12 cellular contexts compared by ENCODE assay signal in genomic region chr6:137728386-137729349, GRCh38.
DNase-seq lines count a peak whose midpoint lies in the region; ATAC-seq, FAIRE-seq and TF ChIP-seq lines count a peak whose summit lies in the region.
"Had no signal": no experiment of that assay in that cellular context is flagged by ENCODE, and none has a peak within 500 bp of the region (broad histone marks: within the 10 kb centered on the region; RNA-seq: fewer than 3 reads in every experiment).

No MANE protein-coding gene starts in this region.

- H3K4me1 Mint-ChIP-seq in astrocyte (ENCODE audit: low read depth, unreplicated experiment) (peaks cover 10% of the 10 kb centered on the region), nephron progenitor cell (peaks cover 7% of the 10 kb centered on the region)
- no peaks in the 10 kb centered on the region for H3K4me1 Mint-ChIP-seq in activated CD4-positive, alpha-beta memory T cell treated with anti-CD3 and anti-CD28 coated beads for 36 hours (ENCODE audit: low read depth)
- H3K4me1 Mint-ChIP-seq: GM23338 had no signal

- peak overlapping the region; percentile 36 for H2AFZ ChIP-seq in astrocyte (ENCODE audit: low read depth, low read length)
- H2AFZ ChIP-seq: GM23338 had no signal

- no peaks in the 10 kb centered on the region for H4K20me1 ChIP-seq in astrocyte (ENCODE audit: insufficient read depth, low read length)

- H3K4me1 ChIP-seq in astrocyte (ENCODE audit: insufficient read depth, low read length) = peaks cover 12% of the 10 kb centered on the region

- ATAC-seq in left cardiac atrium (peak; percentile 76 to 88), HG03354 (IDR thresholded peaks at IDR 0.05; ENCODE audit: poor library complexity, severe bottlenecking, unreplicated experiment) (no peak)
- ATAC-seq: GM23338; stimulated activated naive B cell treated with anti-CD40 and anti-IgM and Interleukin-4, amounts not matched to agents 10 μg/mL and 1 μg/mL and 100 μg/mL, for 72 hours had no signal

- no peaks in the 10 kb centered on the region for H3K36me3 ChIP-seq in astrocyte (ENCODE audit: insufficient read depth, low read length)

- peak; percentile 78 for DNase-seq in HCEC 1CT
- DNase-seq in astrocyte (ENCODE audit: low read depth) = peak; percentile 78
- peak; percentile 57 for DNase-seq in left cardiac atrium
- no peak for DNase-seq in HK-2 (ENCODE audit: unreplicated experiment)
- no peak for DNase-seq in activated CD4-positive, alpha-beta memory T cell treated with anti-CD3 and anti-CD28 coated beads for 36 hours
- DNase-seq in nephron progenitor cell = no peak
- DNase-seq: occipital lobe; stimulated activated naive B cell treated with anti-CD40 and anti-IgM and Interleukin-4, amounts not matched to agents 10 μg/mL and 1 μg/mL and 100 μg/mL, for 72 hours had no signal

- H3K4me3 Mint-ChIP-seq in astrocyte (ENCODE audit: unreplicated experiment) (no peak overlapping the region), nephron progenitor cell (no peak overlapping the region)
- no peak overlapping the region for H3K4me3 Mint-ChIP-seq in activated CD4-positive, alpha-beta memory T cell treated with anti-CD3 and anti-CD28 coated beads for 36 hours
- H3K4me3 Mint-ChIP-seq: GM23338; stimulated activated naive B cell treated with anti-CD40 and anti-IgM and Interleukin-4, amounts not matched to agents 10 μg/mL and 1 μg/mL and 100 μg/mL, for 72 hours had no signal

- no peaks in the 10 kb centered on the region for H3K27me3 ChIP-seq in astrocyte (ENCODE audit: insufficient read depth, low read length)

- H3K27ac Mint-ChIP-seq in astrocyte (ENCODE audit: unreplicated experiment) (no peak overlapping the region), nephron progenitor cell (no peak overlapping the region)
- H3K27ac Mint-ChIP-seq in activated CD4-positive, alpha-beta memory T cell treated with anti-CD3 and anti-CD28 coated beads for 36 hours = no peak overlapping the region
- H3K27ac Mint-ChIP-seq: GM23338; stimulated activated naive B cell treated with anti-CD40 and anti-IgM and Interleukin-4, amounts not matched to agents 10 μg/mL and 1 μg/mL and 100 μg/mL, for 72 hours had no signal

- H3K27me3 Mint-ChIP-seq in astrocyte (ENCODE audit: low read depth, unreplicated experiment) = peaks cover 2% of the 10 kb centered on the region
- H3K27me3 Mint-ChIP-seq in activated CD4-positive, alpha-beta memory T cell treated with anti-CD3 and anti-CD28 coated beads for 36 hours = peaks cover 11% of the 10 kb centered on the region
- peaks cover 7% of the 10 kb centered on the region for H3K27me3 Mint-ChIP-seq in nephron progenitor cell (ENCODE audit: low read depth, poor library complexity)

- CTCF ChIA-PET in activated CD4-positive, alpha-beta memory T cell treated with anti-CD3 and anti-CD28 coated beads for 36 hours (lab: Charles Lee) = interaction anchor here (1.1 kb wide), 1 partner anchor 32 kb away, joined by 3 read pairs; no protein-coding TSS in a partner anchor

- FAIRE-seq in astrocyte (lab: Jason Lieb, UNC) = no peak

- no peaks in the 10 kb centered on the region for H3K79me2 ChIP-seq in astrocyte (ENCODE audit: insufficient read depth, low read length)

- no peaks in the 10 kb centered on the region for H3K36me3 Mint-ChIP-seq in astrocyte (ENCODE audit: low read depth, unreplicated experiment)
- no peaks in the 10 kb centered on the region for H3K36me3 Mint-ChIP-seq in activated CD4-positive, alpha-beta memory T cell treated with anti-CD3 and anti-CD28 coated beads for 36 hours
- no peaks in the 10 kb centered on the region for H3K36me3 Mint-ChIP-seq in nephron progenitor cell (ENCODE audit: low read depth)
- H3K36me3 Mint-ChIP-seq: stimulated activated naive B cell treated with anti-CD40 and anti-IgM and Interleukin-4, amounts not matched to agents 10 μg/mL and 1 μg/mL and 100 μg/mL, for 72 hours had no signal

- POLR2A ChIA-PET in activated CD4-positive, alpha-beta memory T cell treated with anti-CD3 and anti-CD28 coated beads for 36 hours (lab: Charles Lee) = no interaction called here

- H3K9me3 Mint-ChIP-seq in astrocyte (ENCODE audit: unreplicated experiment) (no peaks in the 10 kb centered on the region), nephron progenitor cell (no peaks in the 10 kb centered on the region)
- no peaks in the 10 kb centered on the region for H3K9me3 Mint-ChIP-seq in activated CD4-positive, alpha-beta memory T cell treated with anti-CD3 and anti-CD28 coated beads for 36 hours
- H3K9me3 Mint-ChIP-seq: GM23338; stimulated activated naive B cell treated with anti-CD40 and anti-IgM and Interleukin-4, amounts not matched to agents 10 μg/mL and 1 μg/mL and 100 μg/mL, for 72 hours had no signal

- intact Hi-C loops in left cardiac atrium (cut with DNase I) = no loop called here
- intact Hi-C loops in activated CD4-positive, alpha-beta memory T cell treated with anti-CD3 and anti-CD28 coated beads for 36 hours (cut with micrococcal nuclease) = no loop called here

- H3K4me3 ChIP-seq in astrocyte (ENCODE audit: insufficient read depth, low read depth, low read length) (no peak overlapping the region), skin epidermis (no peak overlapping the region)
- H3K4me3 ChIP-seq: GM23338, SK-N-MC had no signal

- no peaks in the 10 kb centered on the region for H3K9me3 ChIP-seq in astrocyte (ENCODE audit: insufficient read depth, low read depth, low read length)

- TF ChIP-seq CTCF in astrocyte (IDR thresholded peaks at IDR 0.05; ENCODE audit: insufficient read depth, low read depth, low read length) (no peak), nephron progenitor cell (IDR thresholded peaks at IDR 0.05) (no peak)

- H3K4me2 ChIP-seq in astrocyte (ENCODE audit: low read length) = peak overlapping the region; percentile 54
- H3K4me2 ChIP-seq: GM23338 had no signal

- H3K27ac ChIP-seq in astrocyte (ENCODE audit: low read depth, low read length) = peak overlapping the region; percentile 64
- H3K27ac ChIP-seq in skin epidermis = peak overlapping the region in 16 of 21 experiments; percentile 4 to 72 (median 52)
- H3K27ac ChIP-seq: SK-N-MC had no signal

- peak overlapping the region; percentile 38 for H3K9ac ChIP-seq in astrocyte (ENCODE audit: low read length)

Comparison
In these comparisons a context has a peak if more than half of its experiments do, and no peak if none do; other contexts are left out.
1. DNase-seq: peak in HCEC 1CT (single experiment), astrocyte (single experiment) and left cardiac atrium (single experiment); none in HK-2 (single experiment), activated CD4-positive, alpha-beta memory T cell treated with anti-CD3 and anti-CD28 coated beads for 36 hours (single experiment) and nephron progenitor cell (single experiment).